Comparison of ENCODE assay signal across 21 cellular contexts in genomic region chr15:63327648-63328421, GRCh38. TPM values are rescaled to one million over a fixed set of nuclear protein-coding genes. Genes with fewer than 3 reads are reported as not detected.
DNase-seq lines count a peak whose midpoint lies in the region; ATAC-seq, FAIRE-seq and TF ChIP-seq lines count a peak whose summit lies in the region.
"Had no signal": no experiment of that assay in that cellular context is flagged by ENCODE, and none has a peak within 500 bp of the region (broad histone marks: within the 10 kb centered on the region; RNA-seq: fewer than 3 reads in every experiment).

No MANE protein-coding gene starts in this region.

- FAIRE-seq in GM12878 (lab: Jason Lieb, UNC), result no peak

- H3K23ac ChIP-seq in neuronal stem cell (ENCODE audit: low read depth, low read length, poor library complexity), result peak overlapping the region; percentile 44

- no peak overlapping the region for H2AK5ac ChIP-seq in neuronal stem cell (ENCODE audit: low read depth, low read length)

- DNase-seq in GM12878 (ENCODE audit: low read depth, low spot score), result no peak
- DNase-seq in right cardiac atrium, result peak in 2 of 3 donors; percentile 47 to 58
- no peak for DNase-seq in neuronal stem cell (ENCODE audit: low spot score)
- no peak for DNase-seq in AG08395 (ENCODE audit: low spot score)
- DNase-seq in T-helper 2 cell, result no peak
- DNase-seq in amygdala (lab: John Stamatoyannopoulos, UW), result no peak
- DNase-seq in NCI-H1436 (lab: John Stamatoyannopoulos, UW), result no peak
- DNase-seq: Caco-2; CD4-positive, alpha-beta memory T cell; DMS 273 treated with DMSO at 0.1 percent for 48 hours; DMS79 treated with DMSO at 0.1 percent for 48 hours; GM23248; NCI-H1105; NCI-H2029 treated with DMSO at 0.1 percent for 48 hours; NCI-H226; NCI-H510A treated with DMSO at 0.1 percent for 48 hours; NCI-H748 treated with DMSO at 0.1 percent for 48 hours had no signal

- H3K18ac ChIP-seq in neuronal stem cell (ENCODE audit: low read length), result peak overlapping the region; percentile 2

- no peak overlapping the region for H2BK15ac ChIP-seq in neuronal stem cell (ENCODE audit: low read length)

- no peaks in the 10 kb centered on the region for H3K36me3 ChIP-seq in BLaER1 treated with 17β-estradiol and CSF1 and Interleukin-3, amounts not matched to agents 10 nM and 100 nM
- H3K36me3 ChIP-seq in GM12878 (ENCODE audit: control insufficient read depth in 2 of 2, insufficient read depth in 2 of 2, low read length in 1 of 2) (no peaks in the 10 kb centered on the region), neuronal stem cell (replicated peaks in 1 of 2; ENCODE audit: control insufficient read depth in 2 of 2, insufficient read depth in 2 of 2, low read length in 2 of 2) (no peaks in the 10 kb centered on the region)
- H3K36me3 ChIP-seq: HAP-1 had no signal

- peaks cover 0 to 35% (median 11%) of the 10 kb centered on the region in 10 experiments; a peak in 12 of 20 replicates for H3K4me1 ChIP-seq in BLaER1 treated with 17β-estradiol and CSF1 and Interleukin-3, amounts not matched to agents 10 nM and 100 nM
- H3K4me1 ChIP-seq in GM12878 (ENCODE audit: control insufficient read depth, insufficient read depth, low read length), result no peaks in the 10 kb centered on the region
- H3K4me1 ChIP-seq in right cardiac atrium (ENCODE audit: control insufficient read depth, insufficient read depth, low read length), result peaks cover 4% of the 10 kb centered on the region
- peaks cover 6 to 8% of the 10 kb centered on the region in 2 donors for H3K4me1 ChIP-seq in neuronal stem cell (ENCODE audit: control insufficient read depth in 2 of 2, insufficient read depth in 1 of 2, low read depth in 1 of 2, low read length in 2 of 2)
- H3K4me1 ChIP-seq: Caco-2, HAP-1 had no signal

- RAD21 ChIA-PET in GM12878 (lab: Charles Lee; ENCODE audit: unreplicated experiment), result interaction anchor here (1.3 kb wide), 1 partner anchor 15 kb away, joined by 4 read pairs; no protein-coding TSS in a partner anchor

- CTCF ChIA-PET in GM12878 (lab: Yijun Ruan, JAX), result no interaction called here

- H2AFZ ChIP-seq in GM12878 (ENCODE audit: control insufficient read depth, low read depth, low read length) (no peak overlapping the region), neuronal stem cell (ENCODE audit: low read length) (no peak overlapping the region)
- H2AFZ ChIP-seq: GM23248 had no signal

- no peak overlapping the region for H2BK120ac ChIP-seq in neuronal stem cell (ENCODE audit: low read depth, low read length)

- WGBS in GM12878 (ENCODE audit: insufficient coverage, insufficient replicate concordance, low lambda C conversion rate, missing lambda C conversion rate), result 45% methylated on average over 10 of the region's 12 CpGs
- 72% methylated on average over 12 of the region's 12 CpGs for WGBS in right cardiac atrium
- WGBS in neuronal stem cell (ENCODE audit: extremely low coverage in 2 of 2, insufficient read length in 2 of 2, insufficient replicate concordance in 1 of 2), 2 donors, result no CpG with 5 or more reads among the region's 12 CpGs

- H3K9ac ChIP-seq in BLaER1 treated with 17β-estradiol and CSF1 and Interleukin-3, amounts not matched to agents 10 nM and 100 nM, result no peak overlapping the region
- H3K9ac ChIP-seq in GM12878 (ENCODE audit: control insufficient read depth, insufficient read depth, low read length), result no peak overlapping the region
- H3K9ac ChIP-seq in neuronal stem cell (ENCODE audit: low read depth, low read length, poor library complexity), result peak overlapping the region; percentile 25
- H3K9ac ChIP-seq: GM23248, KMS-11 had no signal

- H3K4me3 ChIP-seq in BLaER1 treated with 17β-estradiol and CSF1 and Interleukin-3, amounts not matched to agents 10 nM and 100 nM, result no peak overlapping the region
- H3K4me3 ChIP-seq in GM12878 (no peak overlapping the region), right cardiac atrium (ENCODE audit: low read length) (no peak overlapping the region), neuronal stem cell (ENCODE audit: low read length in 2 of 2) (no peak overlapping the region)
- H3K4me3 ChIP-seq: GM23248, HAP-1 had no signal

- H2BK12ac ChIP-seq in neuronal stem cell (ENCODE audit: low read length), result no peak overlapping the region

- no peaks in the 10 kb centered on the region for H4K20me1 ChIP-seq in BLaER1 treated with 17β-estradiol and CSF1 and Interleukin-3, amounts not matched to agents 10 nM and 100 nM
- H4K20me1 ChIP-seq in GM12878 (ENCODE audit: control insufficient read depth, insufficient read depth), result no peaks in the 10 kb centered on the region

- intact Hi-C loops in GM12878 (cut with micrococcal nuclease; ENCODE audit: unreplicated experiment) (no loop called here), right cardiac atrium (cut with DNase I) (no loop called here)

- SMC1A ChIA-PET in GM12878 (lab: Charles Lee; ENCODE audit: uncharacterized antibody, unreplicated experiment), result no interaction called here

- H3K14ac ChIP-seq in neuronal stem cell (ENCODE audit: low read length), result no peak overlapping the region

- H3K27ac ChIP-seq in BLaER1 treated with 17β-estradiol and CSF1 and Interleukin-3, amounts not matched to agents 10 nM and 100 nM, result no peak overlapping the region
- H3K27ac ChIP-seq in GM12878 (ENCODE audit: control insufficient read depth, insufficient read depth) (no peak overlapping the region), right cardiac atrium (ENCODE audit: low read length) (no peak overlapping the region), neuronal stem cell (replicated peaks; ENCODE audit: low read length) (no peak overlapping the region)
- H3K27ac ChIP-seq: GM23248, KMS-11, RWPE1 had no signal

- POLR2A ChIA-PET in GM12878 (lab: Charles Lee), result interaction anchor here (0.7 kb wide), 2 partner anchors 447 to 668 kb away, joined by 3 to 4 read pairs; no protein-coding TSS in a partner anchor

- no peaks in the 10 kb centered on the region for H3K9me3 ChIP-seq in BLaER1 treated with 17β-estradiol and CSF1 and Interleukin-3, amounts not matched to agents 10 nM and 100 nM (replicated peaks in 1 of 11)
- H3K9me3 ChIP-seq in GM12878 (replicated peaks; ENCODE audit: control insufficient read depth, insufficient read depth, low read length), result no peaks in the 10 kb centered on the region
- H3K9me3 ChIP-seq in right cardiac atrium (ENCODE audit: control insufficient read depth, low read length), result no peaks in the 10 kb centered on the region
- H3K9me3 ChIP-seq in neuronal stem cell (replicated peaks in 1 of 2; ENCODE audit: control insufficient read depth in 2 of 2, insufficient read depth in 1 of 2, low read depth in 1 of 2, low read length in 2 of 2), result no peaks in the 10 kb centered on the region
- H3K9me3 ChIP-seq: Caco-2, HAP-1 had no signal

- TF ChIP-seq EP300 in GM12878 (IDR thresholded peaks at IDR 0.05; ENCODE audit: borderline replicate concordance in 1 of 2, control insufficient read depth in 1 of 2, low read depth in 2 of 2, low read length in 2 of 2), result no peak

- no peaks in the 10 kb centered on the region for H3K79me1 ChIP-seq in neuronal stem cell (ENCODE audit: low read depth, low read length)

- peak overlapping the region in 7 of 11 experiments; percentile 20 to 55 (median 39); a peak in 14 of 22 replicates for H3K4me2 ChIP-seq in BLaER1 treated with 17β-estradiol and CSF1 and Interleukin-3, amounts not matched to agents 10 nM and 100 nM
- H3K4me2 ChIP-seq in GM12878 (ENCODE audit: control insufficient read depth, insufficient read depth) (no peak overlapping the region), neuronal stem cell (ENCODE audit: insufficient read depth, low read length, poor library complexity, severe bottlenecking) (no peak overlapping the region)
- H3K4me2 ChIP-seq: KMS-11 had no signal

- no peak overlapping the region for H4K91ac ChIP-seq in neuronal stem cell (ENCODE audit: low read depth, low read length, poor library complexity)

- H3K79me2 ChIP-seq in GM12878 (ENCODE audit: control insufficient read depth, insufficient read depth, low read length), result no peaks in the 10 kb centered on the region

- no peak overlapping the region for H3K4ac ChIP-seq in neuronal stem cell (ENCODE audit: low read length)

- no TSS peak for BruUV-seq in GM12878 (replicated peaks; lab: Mats Ljungman, UMichigan)

- TF ChIP-seq CTCF in GM12878 (IDR thresholded peaks at IDR 0.05 in 2 of 3, conservative IDR thresholded peaks at IDR 0.05 in 1 of 3; ENCODE audit: control insufficient read depth in 2 of 3, extremely low read depth in 1 of 3, insufficient read depth in 1 of 3, low read depth in 3 of 3, low read length in 3 of 3), result no peak

- peak; percentile 45; the same call in 2 of the 3 replicates for ATAC-seq in GM12878
- peak; percentile 58 to 66 for ATAC-seq in right cardiac atrium

- in situ Hi-C loops in GM12878 (cut with MboI), result no loop called here

- no peak overlapping the region for H2BK5ac ChIP-seq in neuronal stem cell (ENCODE audit: low read length)

- no peak overlapping the region for H4K8ac ChIP-seq in neuronal stem cell (ENCODE audit: low read depth, low read length)

- no peak for TF ChIP-seq RAD21 in GM12878 (IDR thresholded peaks at IDR 0.05; ENCODE audit: insufficient read depth, low read depth, low read length)

- no peak for TF ChIP-seq POLR2A in GM12878 (IDR thresholded peaks at IDR 0.05; ENCODE audit: low read depth, low read length)

- H3K27me3 ChIP-seq in BLaER1 treated with 17β-estradiol and CSF1 and Interleukin-3, amounts not matched to agents 10 nM and 100 nM, result no peaks in the 10 kb centered on the region
- H3K27me3 ChIP-seq in GM12878 (replicated peaks in 1 of 2; ENCODE audit: control insufficient read depth in 2 of 2, insufficient read depth in 2 of 2, low read length in 1 of 2) (peaks cover 0 to 3% of the 10 kb centered on the region in 2 experiments; a peak in 2 of 4 replicates), right cardiac atrium (ENCODE audit: control insufficient read depth, insufficient read depth) (no peaks in the 10 kb centered on the region), neuronal stem cell (ENCODE audit: control insufficient read depth in 3 of 3, insufficient read depth in 3 of 3, low read depth in 1 of 3, low read length in 3 of 3) (no peaks in the 10 kb centered on the region)

RNA-seq across cellular contexts. Expression of gene APH1B, which starts 50.4 kb away (rescaled TPM):
- total RNA-seq in GM12878 (2013; cell fraction: nucleolus; rRNA removed), result 26.8 and 31.2 TPM in 2 replicates
- total RNA-seq in GM12878 (2014; rRNA removed), result 8.8 and 9.8 TPM in 2 replicates
- total RNA-seq in GM12878 (2014; rRNA removed; fragmentation: Illumina TruSeq; extraction: Trizol), result 8.8 and 9.1 TPM in 2 replicates
- 11.5 and 14.3 TPM in 2 replicates for total RNA-seq in GM12878 (2021)
- 4.1 TPM for polyA plus RNA-seq in GM12878 (2011; ENCODE audit: low read depth)
- 5.0 and 6.1 TPM in 2 replicates for polyA plus RNA-seq in GM12878 (2011; rRNA removed)
- 3.0 and 3.1 TPM in 2 replicates for polyA plus RNA-seq in GM12878 (2011; cell fraction: cytosol; rRNA removed)
- polyA plus RNA-seq in GM12878 (2011; cell fraction: nucleus; rRNA removed), result 3.8 and 5.9 TPM in 2 replicates
- 5.7 and 7.9 TPM in 2 replicates for polyA plus RNA-seq in GM12878 (2012)
- 7.9 and 11.2 TPM in 2 replicates for polyA plus RNA-seq in GM12878 (2014; fragmentation: Illumina TruSeq; extraction: Trizol)
- 10 to 100 TPM; 12.9 to 17.6 TPM for polyA plus RNA-seq in GM12878 (2014; fragmentation: Nextera tagmentation; extraction: Ambion mirVana)
- 6.3 and 9.3 TPM in 2 replicates for polyA plus RNA-seq in GM12878 (2014; rRNA removed)
- 10 to 100 TPM; 14.4 to 20.8 TPM for polyA plus RNA-seq in GM12878 (2016; fragmentation: Nextera tagmentation; extraction: Ambion mirVana)
- 2.9 and 4.4 TPM in 2 replicates for polyA minus RNA-seq in GM12878 (2011; rRNA and poly(A)+ RNA removed)
- polyA minus RNA-seq in GM12878 (2011; cell fraction: cytosol; rRNA and poly(A)+ RNA removed), result 3.1 and 4.9 TPM in 2 replicates
- 2.9 and 3.8 TPM in 2 replicates for polyA minus RNA-seq in GM12878 (2011; cell fraction: nucleus; rRNA and poly(A)+ RNA removed)
- total RNA-seq in right cardiac atrium, result 10 to 100 TPM; 10.4 to 13.4 (median 10.9) TPM
- 6.0 TPM for polyA plus RNA-seq in right cardiac atrium
- polyA plus RNA-seq in neuronal stem cell (2013, experiment 1 of 2), result 3.6 TPM
- polyA plus RNA-seq in neuronal stem cell (2013, experiment 2 of 2), result 3.9 TPM

RNA-seq across cellular contexts. Expression of gene CA12, which starts 53.8 kb away (rescaled TPM):
- total RNA-seq in GM12878 (2013; cell fraction: nucleolus; rRNA removed), result 0.13 TPM in 1 of 2 replicates, not detected in the other
- 0.11 TPM in 1 of 2 replicates, not detected in the other for total RNA-seq in GM12878 (2014; rRNA removed)
- total RNA-seq in GM12878 (2014; rRNA removed; fragmentation: Illumina TruSeq; extraction: Trizol), result not detected in 2 replicates
- total RNA-seq in GM12878 (2021), result 0.10 and 0.11 TPM in 2 replicates
- polyA plus RNA-seq in GM12878 (2011; ENCODE audit: low read depth), result not detected
- polyA plus RNA-seq in GM12878 (2011; rRNA removed), result 0.03 TPM in 1 of 2 replicates, not detected in the other
- not detected in 2 replicates for polyA plus RNA-seq in GM12878 (2011; cell fraction: cytosol; rRNA removed)
- not detected in 2 replicates for polyA plus RNA-seq in GM12878 (2011; cell fraction: nucleus; rRNA removed)
- 0.01 TPM in 1 of 2 replicates, not detected in the other for polyA plus RNA-seq in GM12878 (2012)
- not detected in 2 replicates for polyA plus RNA-seq in GM12878 (2014; fragmentation: Illumina TruSeq; extraction: Trizol)
- not detected for polyA plus RNA-seq in GM12878 (2014; fragmentation: Nextera tagmentation; extraction: Ambion mirVana)
- polyA plus RNA-seq in GM12878 (2014; rRNA removed), result not detected in 2 replicates
- polyA plus RNA-seq in GM12878 (2016; fragmentation: Nextera tagmentation; extraction: Ambion mirVana), result not detected
- polyA minus RNA-seq in GM12878 (2011; rRNA and poly(A)+ RNA removed), result not detected in 2 replicates
- polyA minus RNA-seq in GM12878 (2011; cell fraction: cytosol; rRNA and poly(A)+ RNA removed), result 0.42 TPM in 1 of 2 replicates, not detected in the other
- polyA minus RNA-seq in GM12878 (2011; cell fraction: nucleus; rRNA and poly(A)+ RNA removed), result not detected in 2 replicates
- 1 to 10 TPM in 1 of 4 donors, under 1 TPM in 3; 0.33 to 1.2 (median 0.71) TPM for total RNA-seq in right cardiac atrium
- polyA plus RNA-seq in right cardiac atrium, result 0.75 TPM
- polyA plus RNA-seq in neuronal stem cell (2013, experiment 1 of 2), result 0.43 TPM
- 0.46 TPM for polyA plus RNA-seq in neuronal stem cell (2013, experiment 2 of 2)
- total RNA-seq: CD4-positive, alpha-beta memory T cell had no signal
- polyA plus RNA-seq: CD4-positive, alpha-beta memory T cell had no signal

Comparison
In these comparisons a context has a peak if more than half of its experiments do, and no peak if none do; other contexts are left out.
1. H3K4me2 ChIP-seq: peak in BLaER1 treated with 17β-estradiol and CSF1 and Interleukin-3, amounts not matched to agents 10 nM and 100 nM (7 of 11); none in GM12878 (single experiment) and neuronal stem cell (single experiment).
2. DNase-seq: peak in right cardiac atrium (2 of 3); none in GM12878 (single experiment), neuronal stem cell (single experiment), AG08395 (single experiment), T-helper 2 cell (0 of 5), amygdala (0 of 56) and NCI-H1436 (single experiment).